In genomic region chr12:53094796-53095595, GRCh38 we compare ENCODE assay signal across 7 cellular contexts. TPM values are rescaled to one million over a fixed set of nuclear protein-coding genes. Genes with fewer than 3 reads are reported as not detected.
A peak's percentile ranks its signal among the peaks of the same experiment; 100 is the strongest.
DNase-seq lines count a peak whose midpoint lies in the region; ATAC-seq and TF ChIP-seq lines count a peak whose summit lies in the region.
"Not testable (repeated sequence)": the region's sequence is repeated elsewhere in the genome, so short reads cannot be mapped to it uniquely, and the experiment has no call there.
"Had no signal": no experiment of that assay in that cellular context is flagged by ENCODE, and none has a peak within 500 bp of the region (broad histone marks: within the 10 kb centered on the region; RNA-seq: fewer than 3 reads in every experiment).

No MANE protein-coding gene starts in this region.

- not testable (repeated sequence) for H3K4me3 ChIP-seq in epithelial cell of esophagus (ENCODE audit: low read length)

- not testable (repeated sequence) for H3K9me3 Mint-ChIP-seq in HFFc6; activated naive CD8-positive, alpha-beta T cell treated with anti-CD3 and anti-CD28 coated beads, Interleukin-2, amount 10 ng/mL, durations not matched to agents 7 days and 5 days; nephron

- not testable (repeated sequence) for ATAC-seq in activated naive CD8-positive, alpha-beta T cell treated with anti-CD3 and anti-CD28 coated beads, Interleukin-2, amount 10 ng/mL, durations not matched to agents 7 days and 5 days (ENCODE audit: low read depth)

- POLR2A ChIA-PET in activated naive CD8-positive, alpha-beta T cell treated with anti-CD3 and anti-CD28 coated beads, Interleukin-2, amount 10 ng/mL, durations not matched to agents 7 days and 5 days (lab: Charles Lee): interaction anchor here (0.6 to 1.8 kb wide), 3 partner anchors 16 to 228 kb away, joined by 3 to 7 read pairs (median 3); partner anchors contain the start of gene SPRYD3

- H3K4me3 Mint-ChIP-seq in HFFc6: peak overlapping the region; percentile 95; the same call in 1 of the 2 replicates
- H3K4me3 Mint-ChIP-seq in activated naive CD8-positive, alpha-beta T cell treated with anti-CD3 and anti-CD28 coated beads, Interleukin-2, amount 10 ng/mL, durations not matched to agents 7 days and 5 days: not testable (repeated sequence)
- H3K4me3 Mint-ChIP-seq in nephron: peak overlapping the region in 2 of 3 experiments; percentile 19 to 48

- H3K27ac Mint-ChIP-seq in HFFc6 (peak overlapping the region; percentile 58), nephron (peak overlapping the region in 2 of 3 experiments; percentile 74 to 86)
- H3K27ac Mint-ChIP-seq in activated naive CD8-positive, alpha-beta T cell treated with anti-CD3 and anti-CD28 coated beads, Interleukin-2, amount 10 ng/mL, durations not matched to agents 7 days and 5 days: not testable (repeated sequence)

- not testable (repeated sequence) for TF ChIP-seq CTCF in HFFc6 (IDR thresholded peaks at IDR 0.05); epithelial cell of esophagus (IDR thresholded peaks at IDR 0.05; ENCODE audit: insufficient read depth, low read depth, low read length, missing control alignments); nephron (IDR thresholded peaks at IDR 0.05; ENCODE audit: unreplicated experiment in 3 of 3)

- H3K36me3 Mint-ChIP-seq in HFFc6 (ENCODE audit: low read depth); activated naive CD8-positive, alpha-beta T cell treated with anti-CD3 and anti-CD28 coated beads, Interleukin-2, amount 10 ng/mL, durations not matched to agents 7 days and 5 days; nephron (ENCODE audit: low read depth): not testable (repeated sequence)

- H3K27me3 Mint-ChIP-seq in HFFc6 (ENCODE audit: insufficient read depth): not testable (repeated sequence)
- peaks cover 12% of the 10 kb centered on the region for H3K27me3 Mint-ChIP-seq in activated naive CD8-positive, alpha-beta T cell treated with anti-CD3 and anti-CD28 coated beads, Interleukin-2, amount 10 ng/mL, durations not matched to agents 7 days and 5 days
- peaks cover 31% of the 10 kb centered on the region for H3K27me3 Mint-ChIP-seq in nephron (ENCODE audit: low read depth)

- H3K4me1 Mint-ChIP-seq in HFFc6 (ENCODE audit: low read depth) (peaks cover 72% of the 10 kb centered on the region), nephron (peaks cover 41% of the 10 kb centered on the region)
- H3K4me1 Mint-ChIP-seq in activated naive CD8-positive, alpha-beta T cell treated with anti-CD3 and anti-CD28 coated beads, Interleukin-2, amount 10 ng/mL, durations not matched to agents 7 days and 5 days: peaks cover 39% of the 10 kb centered on the region

- DNase-seq in HFFc6 (peak; percentile 28), RKO (ENCODE audit: low spot score) (peak; percentile 22), epithelial cell of esophagus (ENCODE audit: low read depth) (peak; percentile 38)
- DNase-seq in activated naive CD8-positive, alpha-beta T cell treated with anti-CD3 and anti-CD28 coated beads, Interleukin-2, amount 10 ng/mL, durations not matched to agents 7 days and 5 days: peak; percentile 15

RNA-seq across cellular contexts. Expression of gene IGFBP6, which starts 2.5 kb away (rescaled TPM):
- total RNA-seq in HFFc6 (2021; fragmentation: NEBNext Ultra II Directional; extraction: Animal tissue kit (Norgen Biotek cat#: 25700)): 100 to 1,000 TPM; 317 to 444 (median 430) TPM
- total RNA-seq in activated naive CD8-positive, alpha-beta T cell treated with anti-CD3 and anti-CD28 coated beads, Interleukin-2, amount 10 ng/mL, durations not matched to agents 7 days and 5 days: 1 to 10 TPM; 2.0 to 2.3 TPM
- total RNA-seq: B cell; CD4-positive, CD25-positive, alpha-beta regulatory T cell had no signal

RNA-seq across cellular contexts. Expression of gene SOAT2, which starts 8.3 kb away (rescaled TPM):
- under 1 TPM; 0.12 to 0.34 (median 0.18) TPM for total RNA-seq in HFFc6 (2021; fragmentation: NEBNext Ultra II Directional; extraction: Animal tissue kit (Norgen Biotek cat#: 25700))
- 10 to 100 TPM in 1 of 2 experiments, 1 to 10 TPM in 1; 9.8 to 10.4 TPM for total RNA-seq in activated naive CD8-positive, alpha-beta T cell treated with anti-CD3 and anti-CD28 coated beads, Interleukin-2, amount 10 ng/mL, durations not matched to agents 7 days and 5 days
- total RNA-seq: B cell had no signal

RNA-seq across cellular contexts. Expression of gene SPRYD3, which starts 15.8 kb away (rescaled TPM):
- total RNA-seq in HFFc6 (2021; fragmentation: NEBNext Ultra II Directional; extraction: Animal tissue kit (Norgen Biotek cat#: 25700)): 10 to 100 TPM; 50.5 to 59.4 (median 54.9) TPM
- total RNA-seq in activated naive CD8-positive, alpha-beta T cell treated with anti-CD3 and anti-CD28 coated beads, Interleukin-2, amount 10 ng/mL, durations not matched to agents 7 days and 5 days: 10 to 100 TPM; 34.4 to 37.8 TPM

RNA-seq across cellular contexts. Expression of gene TNS2, which starts 45.1 kb away (rescaled TPM):
- 10 to 100 TPM; 44.3 to 69.2 (median 58.9) TPM for total RNA-seq in HFFc6 (2021; fragmentation: NEBNext Ultra II Directional; extraction: Animal tissue kit (Norgen Biotek cat#: 25700))
- total RNA-seq in activated naive CD8-positive, alpha-beta T cell treated with anti-CD3 and anti-CD28 coated beads, Interleukin-2, amount 10 ng/mL, durations not matched to agents 7 days and 5 days: 1 to 10 TPM; 1.9 to 3.0 TPM

Comparison
In these comparisons a context has a peak if more than half of its experiments do, and no peak if none do; other contexts are left out.
1. RNA of gene IGFBP6, which starts 2.5 kb away (total RNA-seq): 317 to 444 TPM in HFFc6; 2.0 to 2.3 TPM in activated naive CD8-positive, alpha-beta T cell treated with anti-CD3 and anti-CD28 coated beads, Interleukin-2, amount 10 ng/mL, durations not matched to agents 7 days and 5 days; every median in the first group is over 10 times any median in the second.
2. RNA of gene SOAT2, which starts 8.3 kb away (total RNA-seq): 9.8 to 10.4 TPM in activated naive CD8-positive, alpha-beta T cell treated with anti-CD3 and anti-CD28 coated beads, Interleukin-2, amount 10 ng/mL, durations not matched to agents 7 days and 5 days; 0.12 to 0.34 TPM in HFFc6; every median in the first group is over 4 times any median in the second.
3. Peak in every context shown above with its lines, with median percentiles within 50 percentile points of each other: DNase-seq.